22 cellular contexts compared by ENCODE assay signal in the genomic region with DNA sequence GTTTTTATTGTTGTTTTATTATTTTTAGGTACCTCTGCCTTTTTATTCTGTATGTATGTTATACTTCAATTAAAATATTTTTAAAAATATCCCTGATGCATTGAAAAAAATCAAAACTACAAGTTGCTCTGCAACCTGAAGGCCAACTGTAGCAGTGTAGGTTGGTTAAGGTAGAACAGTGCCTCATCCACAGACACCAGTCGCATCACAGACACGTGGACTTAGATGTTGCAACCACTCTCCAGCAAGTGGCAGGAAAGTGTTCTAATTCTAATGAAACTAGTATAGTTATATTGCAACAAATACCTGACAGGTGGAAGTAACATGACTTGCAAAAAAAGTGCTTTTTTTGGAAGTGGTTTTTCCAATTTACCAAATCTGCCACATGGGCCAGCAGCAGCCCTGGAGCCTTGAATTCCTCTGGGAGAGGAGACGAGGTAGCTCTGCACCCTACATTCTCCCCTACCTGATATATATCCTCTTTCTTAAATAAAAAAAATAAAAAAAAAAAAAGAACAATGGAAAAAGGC. TPM values are rescaled to one million over a fixed set of nuclear protein-coding genes. Genes with fewer than 3 reads are reported as not detected.
"Had no signal": no experiment of that assay in that cellular context is flagged by ENCODE, and none has a peak within 500 bp of the region (broad histone marks: within the 10 kb centered on the region; RNA-seq: fewer than 3 reads in every experiment).

No MANE protein-coding gene starts in this region.

- H3K9me3 Mint-ChIP-seq: activated T-cell treated with anti-CD3 and anti-CD28 coated beads, Interleukin-2, amount 50 U/mL, for 72 hours; stimulated activated naive CD8-positive, alpha-beta T cell treated with anti-CD3 and anti-CD28 coated beads, Interleukin-15, Interleukin-2, amounts not matched to agents 100 ng/mL and 50 ng/mL, for 24 hours had no signal

- H3K27ac Mint-ChIP-seq: activated T-cell treated with anti-CD3 and anti-CD28 coated beads, Interleukin-2, amount 50 U/mL, for 72 hours; brain; nephron progenitor cell; stimulated activated naive CD8-positive, alpha-beta T cell treated with anti-CD3 and anti-CD28 coated beads, Interleukin-15, Interleukin-2, amounts not matched to agents 100 ng/mL and 50 ng/mL, for 24 hours had no signal

- H3K36me3 Mint-ChIP-seq: activated naive CD8-positive, alpha-beta T cell had no signal

- H3K27ac ChIP-seq: foreskin keratinocyte, prostate gland, skin epidermis, suprapubic skin, upper lobe of left lung had no signal

- H3K36me3 ChIP-seq: prostate gland, suprapubic skin, upper lobe of left lung had no signal

- ATAC-seq: activated T-cell treated with anti-CD3 and anti-CD28 coated beads, Interleukin-2, amount 50 U/mL, for 72 hours; foreskin keratinocyte; right cardiac atrium had no signal

- H3K4me1 ChIP-seq: prostate gland had no signal

- H3K4me3 Mint-ChIP-seq: activated naive CD8-positive, alpha-beta T cell; activated T-cell treated with anti-CD3 and anti-CD28 coated beads, Interleukin-2, amount 50 U/mL, for 72 hours; brain; nephron progenitor cell; stimulated activated naive CD8-positive, alpha-beta T cell treated with anti-CD3 and anti-CD28 coated beads, Interleukin-15, Interleukin-2, amounts not matched to agents 100 ng/mL and 50 ng/mL, for 24 hours had no signal

- H3K27me3 ChIP-seq: suprapubic skin, upper lobe of left lung had no signal

- DNase-seq: activated CD4-positive, alpha-beta T cell treated with anti-CD3 and anti-CD28 coated beads, Interleukin-2, amount 50 U/mL, for 4 hours; activated gamma-delta T cell treated with Interleukin-2 at 50 U/mL for 16 hours; activated T-cell treated with anti-CD3 and anti-CD28 coated beads, Interleukin-2, amount 50 U/mL, for 72 hours; caudate nucleus; foreskin keratinocyte; hypothalamus; midbrain; nephron progenitor cell; right cardiac atrium; stimulated activated CD4-positive, alpha-beta T cell treated with anti-CD3 and anti-CD28 coated beads, Interleukin-15, amount 100 ng/mL, for 24 hours; stimulated activated CD4-positive, alpha-beta T cell treated with anti-CD3 and anti-CD28 coated beads, Interleukin-2, amount 100 ng/mL, for 48 hours; upper lobe of left lung had no signal

- H3K27me3 Mint-ChIP-seq: activated naive CD8-positive, alpha-beta T cell; stimulated activated naive CD8-positive, alpha-beta T cell treated with anti-CD3 and anti-CD28 coated beads, Interleukin-15, Interleukin-2, amounts not matched to agents 100 ng/mL and 50 ng/mL, for 24 hours had no signal

- H3K4me3 ChIP-seq: prostate gland, skin epidermis, suprapubic skin, upper lobe of left lung had no signal

- H3K9me3 ChIP-seq: prostate gland, suprapubic skin, upper lobe of left lung had no signal

RNA-seq across cellular contexts. Expression of a gene that starts 28.4 kb away (rescaled TPM):
- total RNA-seq: activated CD8-positive, alpha-beta memory T cell treated with anti-CD3 and anti-CD28 coated beads for 36 hours; dermis microvascular lymphatic vessel endothelial cell; foreskin keratinocyte; lung microvascular endothelial cell had no signal
- polyA plus RNA-seq: foreskin keratinocyte, keratinocyte had no signal
